ENCODE assay signal across 8 cellular contexts in genomic region chr12:570237-570925, GRCh38.
DNase-seq lines count a peak whose midpoint lies in the region; ATAC-seq and TF ChIP-seq lines count a peak whose summit lies in the region.

No MANE protein-coding gene starts in this region.

- H3K9me3 ChIP-seq in ascending aorta (no peaks in the 10 kb centered on the region), right cardiac atrium (ENCODE audit: control insufficient read depth, low read length) (no peaks in the 10 kb centered on the region)

- 10% methylated on average over 27 of the region's 27 CpGs for WGBS in right cardiac atrium

- DNase-seq in HFFc6 = peak; percentile 78
- peak in 1 of 2 donors; percentile 89 for DNase-seq in ascending aorta (ENCODE audit: low spot score in 2 of 2)
- DNase-seq in right cardiac atrium = peak; percentile 90 to 94 (median 94)
- DNase-seq in retinal pigment epithelial cell (ENCODE audit: low read depth) = peak; percentile 61
- no peak for DNase-seq in middle frontal gyrus (ENCODE audit: extremely low spot score, low spot score)
- no peak for DNase-seq in NCI-H82 (lab: John Stamatoyannopoulos, UW)

- peak; percentile 84 to 88 for ATAC-seq in right cardiac atrium
- no peak for ATAC-seq in GM18520 (IDR thresholded peaks at IDR 0.05; ENCODE audit: unreplicated experiment)

- peak overlapping the region; percentile 86 for H3K4me3 ChIP-seq in ACC112 (ENCODE audit: low read depth, low read length)
- peak overlapping the region; percentile 68 to 77 for H3K4me3 ChIP-seq in ascending aorta
- H3K4me3 ChIP-seq in right cardiac atrium (ENCODE audit: low read length) = peak overlapping the region; percentile 47
- H3K4me3 ChIP-seq in retinal pigment epithelial cell (ENCODE audit: low read length) = peak overlapping the region; percentile 68

- H3K4me3 Mint-ChIP-seq in HFFc6 = peak overlapping the region; percentile 89

- H3K9me3 Mint-ChIP-seq in HFFc6 = no peaks in the 10 kb centered on the region

- intact Hi-C loops in ascending aorta (cut with DNase I) = loop anchor here (1.0 kb wide), 2 partner anchors 244 to 379 kb away; partner anchors contain the start of gene RAD52
- intact Hi-C loops in right cardiac atrium (cut with DNase I) = loop anchor here (2.0 to 10.0 kb wide), 6 partner anchors 74 to 378 kb away; partner anchors contain the start of genes RAD52 (in 2 of the 4) and WNK1 (in 2 of the 4)

- H3K27me3 ChIP-seq in ACC112 (ENCODE audit: insufficient read depth, low read length) = no peaks in the 10 kb centered on the region
- no peaks in the 10 kb centered on the region for H3K27me3 ChIP-seq in ascending aorta
- no peaks in the 10 kb centered on the region for H3K27me3 ChIP-seq in right cardiac atrium (ENCODE audit: control insufficient read depth, insufficient read depth)

- peak overlapping the region; percentile 95 for H3K27ac Mint-ChIP-seq in HFFc6

- no peaks in the 10 kb centered on the region for H3K36me3 Mint-ChIP-seq in HFFc6 (ENCODE audit: low read depth)

- peak overlapping the region; percentile 90 for H3K27ac ChIP-seq in ACC112 (ENCODE audit: low read depth, low read length)
- peak overlapping the region; percentile 93 to 97 for H3K27ac ChIP-seq in ascending aorta
- peak overlapping the region; percentile 93 for H3K27ac ChIP-seq in right cardiac atrium (ENCODE audit: low read length)

- H3K4me1 ChIP-seq in ACC112 (ENCODE audit: control insufficient read depth, insufficient read depth, low read length, unreplicated experiment) (peaks cover 27% of the 10 kb centered on the region), ascending aorta (peaks cover 7 to 26% of the 10 kb centered on the region in 2 donors), right cardiac atrium (ENCODE audit: control insufficient read depth, insufficient read depth, low read length) (peaks cover 9% of the 10 kb centered on the region)

- no peaks in the 10 kb centered on the region for H3K79me2 ChIP-seq in ACC112 (ENCODE audit: control insufficient read depth, insufficient read depth, low read length, unreplicated experiment)

- no peaks in the 10 kb centered on the region for H3K36me3 ChIP-seq in ACC112 (ENCODE audit: insufficient read depth, low read length)
- H3K36me3 ChIP-seq in ascending aorta = no peaks in the 10 kb centered on the region

- no peak for TF ChIP-seq CTCF in HFFc6 (IDR thresholded peaks at IDR 0.05)
- TF ChIP-seq CTCF in ascending aorta (IDR thresholded peaks at IDR 0.05) = no peak
- peak; percentile 0 for TF ChIP-seq CTCF in retinal pigment epithelial cell (conservative IDR thresholded peaks at IDR 0.05; ENCODE audit: low read depth, low read length)

- H3K27me3 Mint-ChIP-seq in HFFc6 (ENCODE audit: insufficient read depth) = no peaks in the 10 kb centered on the region; the same call in none of the 2 replicates

- peak overlapping the region; percentile 86 for H2AFZ ChIP-seq in ACC112 (ENCODE audit: low read length, unreplicated experiment)

- peaks cover 40% of the 10 kb centered on the region for H3K4me1 Mint-ChIP-seq in HFFc6 (ENCODE audit: low read depth)

Comparison
In these comparisons a context has a peak if more than half of its experiments do, and no peak if none do; other contexts are left out.
1. DNase-seq: peak in HFFc6 (single experiment), right cardiac atrium (3 of 3) and retinal pigment epithelial cell (single experiment); none in middle frontal gyrus (single experiment) and NCI-H82 (single experiment).
2. Peak in every context shown above with its lines, with median percentiles within 50 percentile points of each other: H3K27ac ChIP-seq and H3K4me3 ChIP-seq.